1 cellular context compared by ENCODE assay signal in the genomic region with DNA sequence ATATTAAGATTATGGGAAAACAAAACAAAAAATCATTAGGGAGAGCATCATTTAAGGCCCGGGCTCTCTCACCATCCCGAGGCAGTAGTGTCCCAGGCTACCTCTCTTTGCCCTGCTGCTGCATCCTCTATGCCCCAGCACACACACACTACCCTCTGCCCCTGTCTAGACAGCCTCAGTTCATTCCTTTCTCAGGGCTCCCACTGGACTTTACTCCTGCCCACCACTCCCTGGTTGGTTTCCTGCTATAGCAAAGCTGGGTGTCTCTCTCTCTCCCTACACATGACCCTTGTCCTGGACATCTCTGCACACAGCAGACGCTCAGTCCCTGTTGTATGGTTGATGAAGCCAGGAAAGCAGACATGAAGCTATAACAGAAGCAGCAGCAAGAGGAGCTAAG.
TF ChIP-seq lines count a peak whose summit lies in the region.

No MANE protein-coding gene starts in this region.

TF ChIP-seq in HepG2, 621 proteins besides CTCF, POLR2A, EP300 and RAD21 (continued from another document):
- TF ChIP-seq ZNF558 (CRISPR knock-in tag; IDR thresholded peaks at IDR 0.05; ENCODE audit: borderline replicate concordance) (no peak), ZNF674 (CRISPR knock-in tag; IDR thresholded peaks at IDR 0.05; ENCODE audit: low read depth) (no peak)
